ENCODE assay signal across 9 cellular contexts in genomic region chr22:37675930-37676571, GRCh38. TPM values are rescaled to one million over a fixed set of nuclear protein-coding genes. Genes with fewer than 3 reads are reported as not detected.
DNase-seq lines count a peak whose midpoint lies in the region; ATAC-seq and TF ChIP-seq lines count a peak whose summit lies in the region.
"Had no signal": no experiment of that assay in that cellular context is flagged by ENCODE, and none has a peak within 500 bp of the region (broad histone marks: within the 10 kb centered on the region; RNA-seq: fewer than 3 reads in every experiment).

No MANE protein-coding gene starts in this region.

- ATAC-seq in RWPE2 (ENCODE audit: low read depth) = no peak
- no peak for ATAC-seq in HG02938 (IDR thresholded peaks at IDR 0.05; ENCODE audit: unreplicated experiment)

- peak; percentile 48 for DNase-seq in GM12865 (ENCODE audit: low read depth)
- DNase-seq in RWPE2 (ENCODE audit: low spot score) = no peak
- no peak for DNase-seq in NCI-H446 treated with DMSO at 0.1 percent for 48 hours (lab: John Stamatoyannopoulos, UW)
- DNase-seq in posterior vena cava (ENCODE audit: low spot score) = no peak
- DNase-seq in stimulated activated CD4-positive, alpha-beta T cell treated with anti-CD3 and anti-CD28 coated beads, Interleukin-1b, Interleukin-23, amount 100 ng/mL, for 48 hours = no peak

- H3K27ac ChIP-seq in RWPE2 (ENCODE audit: poor library complexity, severe bottlenecking) = peak overlapping the region; percentile 93
- peak overlapping the region; percentile 89 for H3K27ac ChIP-seq in duodenal mucosa (ENCODE audit: low read depth, low read length)
- H3K27ac ChIP-seq: VCaP had no signal

- H3K9ac ChIP-seq in duodenal mucosa (ENCODE audit: low read depth in 1 of 2, low read length in 2 of 2) (peak overlapping the region; percentile 72 to 73), mucosa of stomach (ENCODE audit: low read length) (peak overlapping the region; percentile 65)

- intact Hi-C loops in posterior vena cava (cut with DNase I) = no loop called here

- no peaks in the 10 kb centered on the region for H3K27me3 ChIP-seq in RWPE2 (ENCODE audit: insufficient read depth, poor library complexity, severe bottlenecking)
- H3K27me3 ChIP-seq in duodenal mucosa (ENCODE audit: control insufficient read depth in 1 of 2, insufficient read depth in 2 of 2, low read length in 2 of 2) = no peaks in the 10 kb centered on the region
- no peaks in the 10 kb centered on the region for H3K27me3 ChIP-seq in mucosa of stomach (ENCODE audit: control insufficient read depth, insufficient read depth, low read length)

- H3K36me3 ChIP-seq in RWPE2 (ENCODE audit: low read depth) = peaks cover 34% of the 10 kb centered on the region
- H3K36me3 ChIP-seq in duodenal mucosa (ENCODE audit: control insufficient read depth in 1 of 2, insufficient read depth in 2 of 2, low read length in 2 of 2) = no peaks in the 10 kb centered on the region
- H3K36me3 ChIP-seq in mucosa of stomach (ENCODE audit: control insufficient read depth, insufficient read depth, low read length) = no peaks in the 10 kb centered on the region

- no peaks in the 10 kb centered on the region for H3K9me3 ChIP-seq in RWPE2 (ENCODE audit: severe bottlenecking)
- H3K9me3 ChIP-seq in duodenal mucosa (ENCODE audit: control insufficient read depth in 1 of 2, low read length in 2 of 2) = no peaks in the 10 kb centered on the region
- no peaks in the 10 kb centered on the region for H3K9me3 ChIP-seq in mucosa of stomach (ENCODE audit: control insufficient read depth, low read length)

- no peak for TF ChIP-seq CTCF in GM12865 (IDR thresholded peaks at IDR 0.05; ENCODE audit: insufficient read depth, low read depth, low read length, missing control alignments)
- no peak for TF ChIP-seq CTCF in RWPE2 (IDR thresholded peaks at IDR 0.05; ENCODE audit: poor library complexity, severe bottlenecking)

- H3K4me3 ChIP-seq in GM12865 (ENCODE audit: low read depth, low read length) (peak overlapping the region; percentile 71), RWPE2 (ENCODE audit: severe bottlenecking) (peak overlapping the region; percentile 63), duodenal mucosa (ENCODE audit: low read depth in 1 of 2, low read length in 2 of 2) (peak overlapping the region; percentile 73), mucosa of stomach (ENCODE audit: low read length) (peak overlapping the region; percentile 50)

- peaks cover 14% of the 10 kb centered on the region for H3K4me1 ChIP-seq in RWPE2 (ENCODE audit: insufficient read depth, poor library complexity, severe bottlenecking)
- peaks cover 31 to 45% of the 10 kb centered on the region in 2 donors for H3K4me1 ChIP-seq in duodenal mucosa (ENCODE audit: control insufficient read depth in 1 of 2, insufficient read depth in 2 of 2, low read length in 2 of 2)
- peaks cover 37% of the 10 kb centered on the region for H3K4me1 ChIP-seq in mucosa of stomach (ENCODE audit: control insufficient read depth, insufficient read depth, low read length)

RNA-seq across cellular contexts. Expression of gene LGALS1, which starts 0.6 kb away (rescaled TPM):
- 1,000 to 10,000 TPM; 1,140 to 1,213 TPM for total RNA-seq in posterior vena cava

RNA-seq across cellular contexts. Expression of gene NOL12, which starts 10.1 kb away (rescaled TPM):
- 10 to 100 TPM; 12.0 to 13.8 TPM for total RNA-seq in posterior vena cava

RNA-seq across cellular contexts. Expression of gene PDXP, which starts 17.5 kb away (rescaled TPM):
- total RNA-seq in posterior vena cava = 1 to 10 TPM; 5.0 to 5.4 TPM

RNA-seq across cellular contexts. Expression of gene TRIOBP, which starts 20.8 kb away (rescaled TPM):
- total RNA-seq in posterior vena cava = 10 to 100 TPM; 93.8 to 95.8 TPM

RNA-seq across cellular contexts. Expression of gene SH3BP1, which starts 36.6 kb away (rescaled TPM):
- 1 to 10 TPM; 7.2 to 7.4 TPM for total RNA-seq in posterior vena cava
